ENCODE assay signal across 8 cellular contexts in the genomic region with DNA sequence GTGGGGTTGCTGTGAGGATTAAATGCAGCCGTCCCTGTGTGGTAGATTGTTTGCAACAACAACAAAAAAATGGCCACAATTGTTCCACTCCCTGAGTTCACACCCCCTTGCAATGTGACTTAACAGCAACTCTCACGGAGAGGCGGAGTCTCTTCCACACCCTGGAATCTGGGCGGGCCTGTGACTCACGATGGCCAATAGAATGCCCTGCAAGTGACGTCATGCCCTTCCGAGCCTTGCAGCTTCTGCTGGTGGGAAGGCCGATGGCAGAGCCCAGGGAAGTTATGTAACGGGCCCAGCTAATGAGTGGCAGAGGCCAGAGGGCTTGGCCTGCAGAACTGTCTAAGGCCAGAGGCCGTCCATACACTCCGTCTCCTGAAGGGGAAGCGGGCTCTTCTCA.
A peak's percentile ranks its signal among the peaks of the same experiment; 100 is the strongest.
DNase-seq lines count a peak whose midpoint lies in the region; ATAC-seq, FAIRE-seq and TF ChIP-seq lines count a peak whose summit lies in the region.

No MANE protein-coding gene starts in this region.

- H3K36me3 ChIP-seq in SK-N-SH (replicated peaks in 1 of 2; ENCODE audit: control insufficient read depth in 1 of 2, insufficient read depth in 2 of 2, low read length in 1 of 2) (no peaks in the 10 kb centered on the region), mucosa of rectum (ENCODE audit: control insufficient read depth in 2 of 2, insufficient read depth in 2 of 2, low read length in 2 of 2) (no peaks in the 10 kb centered on the region)

- no peaks in the 10 kb centered on the region for H4K20me1 ChIP-seq in SK-N-SH (ENCODE audit: insufficient read depth)

- CTCF ChIA-PET in SK-N-SH (lab: Yijun Ruan, JAX), result no interaction called here

- no peaks in the 10 kb centered on the region for H3K79me2 ChIP-seq in SK-N-SH (ENCODE audit: insufficient read depth)

- no peak for FAIRE-seq in GM12892 (lab: Jason Lieb, UNC)

- H3K27ac ChIP-seq in SK-N-SH (ENCODE audit: low read depth in 2 of 2, low read length in 1 of 2), result peak overlapping the region in 1 of 2 experiments; percentile 57; a peak in 3 of 4 replicates
- peak overlapping the region; percentile 98 to 99 for H3K27ac ChIP-seq in mucosa of rectum (ENCODE audit: low read depth in 2 of 2, low read length in 2 of 2)

- no peak for TF ChIP-seq CTCF in SK-N-SH (IDR thresholded peaks at IDR 0.05)

- H2AFZ ChIP-seq in SK-N-SH (ENCODE audit: low read depth), result peak overlapping the region; percentile 73; the same call in 1 of the 2 replicates

- POLR2A ChIA-PET in SK-N-SH (lab: Yijun Ruan, JAX), result no interaction called here

- H3K4me1 ChIP-seq in SK-N-SH (ENCODE audit: control insufficient read depth in 1 of 2, insufficient read depth in 2 of 2, low read depth in 1 of 2, low read length in 1 of 2), result peaks cover 3 to 16% of the 10 kb centered on the region in 2 experiments; a peak in 3 of 4 replicates
- peaks cover 28 to 29% of the 10 kb centered on the region in 2 donors for H3K4me1 ChIP-seq in mucosa of rectum (ENCODE audit: control insufficient read depth in 2 of 2, insufficient read depth in 2 of 2, low read length in 2 of 2)

- 0 out of 2 replicates have a peak overlapping the region, but pooled peaks have one; percentile 32 for H3K4me2 ChIP-seq in SK-N-SH

- peak; percentile 99 for DNase-seq in Caki2 (ENCODE audit: low read depth)
- peak; percentile 100 for DNase-seq in M059J (ENCODE audit: low read depth)
- peak; percentile 61 for DNase-seq in SK-N-SH
- peak; percentile 87 for DNase-seq in fibroblast of gingiva (ENCODE audit: low read depth)
- no peak for DNase-seq in GM12892 (ENCODE audit: insufficient read length)
- DNase-seq in middle frontal gyrus (ENCODE audit: extremely low spot score, low spot score), result no peak

- no peaks in the 10 kb centered on the region for H3K9me3 ChIP-seq in SK-N-SH
- H3K9me3 ChIP-seq in mucosa of rectum (ENCODE audit: control insufficient read depth in 2 of 2, low read length in 2 of 2), result no peaks in the 10 kb centered on the region

- no peaks in the 10 kb centered on the region for H3K9me2 ChIP-seq in SK-N-SH

- TF ChIP-seq POLR2A in GM12892 (IDR thresholded peaks at IDR 0.05; ENCODE audit: low read depth, low read length), result no peak

- 27% methylated on average over 7 of the region's 12 CpGs for WGBS in SK-N-SH (ENCODE audit: low lambda C conversion rate)

- no peak for TF ChIP-seq RAD21 in SK-N-SH (IDR thresholded peaks at IDR 0.05; ENCODE audit: low read length)

- no peaks in the 10 kb centered on the region for H3K27me3 ChIP-seq in SK-N-SH (ENCODE audit: insufficient read depth)
- H3K27me3 ChIP-seq in mucosa of rectum (ENCODE audit: control insufficient read depth in 2 of 2, insufficient read depth in 2 of 2, low read length in 2 of 2), result no peaks in the 10 kb centered on the region

- in situ Hi-C loops in Caki2 (cut with HindIII; ENCODE audit: low pct_unique_long_range_greater_than_20kb, low sequenced_read_pairs), result loop anchor here (10.0 kb wide), 1 partner anchor 64 kb away; no protein-coding TSS in a partner anchor

- no peak for TF ChIP-seq EP300 in SK-N-SH (IDR thresholded peaks at IDR 0.05; ENCODE audit: borderline replicate concordance in 1 of 2, low read depth in 1 of 2, low read length in 1 of 2)

- no peak for ATAC-seq in HG03175 (IDR thresholded peaks at IDR 0.05; ENCODE audit: unreplicated experiment)

- no peaks in the 10 kb centered on the region for H3F3A ChIP-seq in SK-N-SH (replicated peaks; ENCODE audit: insufficient read depth)

- H3K4me3 ChIP-seq in SK-N-SH (ENCODE audit: low read depth in 2 of 2, low read length in 1 of 2), result no peak overlapping the region
- H3K4me3 ChIP-seq in mucosa of rectum (ENCODE audit: low read length in 2 of 2), result peak overlapping the region; percentile 57 to 67

- H3K9ac ChIP-seq in SK-N-SH (peak overlapping the region; percentile 25; the same call in 1 of the 2 replicates), mucosa of rectum (ENCODE audit: low read depth in 1 of 2, low read length in 2 of 2) (peak overlapping the region; percentile 80 to 86)

TF ChIP-seq in SK-N-SH, 30 proteins besides CTCF, POLR2A, EP300 and RAD21:
- TF ChIP-seq, protein P1, sequence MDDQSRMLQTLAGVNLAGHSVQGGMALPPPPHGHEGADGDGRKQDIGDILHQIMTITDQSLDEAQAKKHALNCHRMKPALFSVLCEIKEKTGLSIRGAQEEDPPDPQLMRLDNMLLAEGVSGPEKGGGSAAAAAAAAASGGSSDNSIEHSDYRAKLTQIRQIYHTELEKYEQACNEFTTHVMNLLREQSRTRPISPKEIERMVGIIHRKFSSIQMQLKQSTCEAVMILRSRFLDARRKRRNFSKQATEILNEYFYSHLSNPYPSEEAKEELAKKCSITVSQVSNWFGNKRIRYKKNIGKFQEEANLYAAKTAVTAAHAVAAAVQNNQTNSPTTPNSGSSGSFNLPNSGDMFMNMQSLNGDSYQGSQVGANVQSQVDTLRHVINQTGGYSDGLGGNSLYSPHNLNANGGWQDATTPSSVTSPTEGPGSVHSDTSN (IDR thresholded peaks at IDR 0.05), result peak; percentile 38; the same call in 1 of the 2 replicates
- TF ChIP-seq, protein P2, sequence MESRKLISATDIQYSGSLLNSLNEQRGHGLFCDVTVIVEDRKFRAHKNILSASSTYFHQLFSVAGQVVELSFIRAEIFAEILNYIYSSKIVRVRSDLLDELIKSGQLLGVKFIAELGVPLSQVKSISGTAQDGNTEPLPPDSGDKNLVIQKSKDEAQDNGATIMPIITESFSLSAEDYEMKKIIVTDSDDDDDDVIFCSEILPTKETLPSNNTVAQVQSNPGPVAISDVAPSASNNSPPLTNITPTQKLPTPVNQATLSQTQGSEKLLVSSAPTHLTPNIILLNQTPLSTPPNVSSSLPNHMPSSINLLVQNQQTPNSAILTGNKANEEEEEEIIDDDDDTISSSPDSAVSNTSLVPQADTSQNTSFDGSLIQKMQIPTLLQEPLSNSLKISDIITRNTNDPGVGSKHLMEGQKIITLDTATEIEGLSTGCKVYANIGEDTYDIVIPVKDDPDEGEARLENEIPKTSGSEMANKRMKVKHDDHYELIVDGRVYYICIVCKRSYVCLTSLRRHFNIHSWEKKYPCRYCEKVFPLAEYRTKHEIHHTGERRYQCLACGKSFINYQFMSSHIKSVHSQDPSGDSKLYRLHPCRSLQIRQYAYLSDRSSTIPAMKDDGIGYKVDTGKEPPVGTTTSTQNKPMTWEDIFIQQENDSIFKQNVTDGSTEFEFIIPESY (IDR thresholded peaks at IDR 0.05; ENCODE audit: borderline replicate concordance, low read depth), result no peak
- TF ChIP-seq, protein P3, sequence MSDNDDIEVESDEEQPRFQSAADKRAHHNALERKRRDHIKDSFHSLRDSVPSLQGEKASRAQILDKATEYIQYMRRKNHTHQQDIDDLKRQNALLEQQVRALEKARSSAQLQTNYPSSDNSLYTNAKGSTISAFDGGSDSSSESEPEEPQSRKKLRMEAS (IDR thresholded peaks at IDR 0.05; ENCODE audit: low read depth), result peak; percentile 80
- no peak for TF ChIP-seq RCOR1 (IDR thresholded peaks at IDR 0.05; ENCODE audit: low read length)
- TF ChIP-seq MXI1 (IDR thresholded peaks at IDR 0.05; ENCODE audit: low read depth, low read length), result no peak
- TF ChIP-seq YY1 (IDR thresholded peaks at IDR 0.05; ENCODE audit: low read depth), result no peak
- TF ChIP-seq, protein P4, sequence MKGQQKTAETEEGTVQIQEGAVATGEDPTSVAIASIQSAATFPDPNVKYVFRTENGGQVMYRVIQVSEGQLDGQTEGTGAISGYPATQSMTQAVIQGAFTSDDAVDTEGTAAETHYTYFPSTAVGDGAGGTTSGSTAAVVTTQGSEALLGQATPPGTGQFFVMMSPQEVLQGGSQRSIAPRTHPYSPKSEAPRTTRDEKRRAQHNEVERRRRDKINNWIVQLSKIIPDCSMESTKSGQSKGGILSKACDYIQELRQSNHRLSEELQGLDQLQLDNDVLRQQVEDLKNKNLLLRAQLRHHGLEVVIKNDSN (IDR thresholded peaks at IDR 0.05; ENCODE audit: borderline replicate concordance, low read depth), result peak; percentile 52; the same call in 1 of the 2 replicates

Comparison
In these comparisons a context has a peak if more than half of its experiments do, and no peak if none do; other contexts are left out.
1. DNase-seq: peak in Caki2 (single experiment), M059J (single experiment), SK-N-SH (single experiment) and fibroblast of gingiva (single experiment); none in GM12892 (single experiment) and middle frontal gyrus (single experiment).
2. H3K4me3 ChIP-seq: peak in mucosa of rectum (2 of 2); none in SK-N-SH (0 of 2).